ENCODE assay signal across 7 cellular contexts in genomic region chr1:21438913-21439312, GRCh38. TPM values are rescaled to one million over a fixed set of nuclear protein-coding genes. Genes with fewer than 3 reads are reported as not detected.
DNase-seq lines count a peak whose midpoint lies in the region; ATAC-seq and TF ChIP-seq lines count a peak whose summit lies in the region.
"Not testable (repeated sequence)": the region's sequence is repeated elsewhere in the genome, so short reads cannot be mapped to it uniquely, and the experiment has no call there.

No MANE protein-coding gene starts in this region.

- not testable (repeated sequence) for H3K4me1 ChIP-seq in CD8-positive, alpha-beta memory T cell (ENCODE audit: insufficient read depth, low read length)
- H3K4me1 ChIP-seq in KMS-11 (ENCODE audit: low read depth, poor library complexity, severe bottlenecking) = peaks cover 16% of the 10 kb centered on the region

- CTCF ChIA-PET in CD8-positive, alpha-beta memory T cell (lab: Charles Lee) = not testable (repeated sequence)

- H2AFZ ChIP-seq in KMS-11 (ENCODE audit: low read depth) = peak overlapping the region; percentile 86; the same call in 1 of the 2 replicates

- not testable (repeated sequence) for H3K9me3 Mint-ChIP-seq in CD8-positive, alpha-beta memory T cell; T-helper 2 cell treated with Interferon-gamma antibody and Interleukin-4, amounts not matched to agents 5 μg/mL and 100 μg/mL, for 36 hours; activated T-cell treated with anti-CD3 and anti-CD28 coated beads, Interleukin-2, amount 50 U/mL, for 24 hours; activated naive CD8-positive, alpha-beta T cell treated with anti-CD3 and anti-CD28 coated beads, Interleukin-2, amount 10 ng/mL, durations not matched to agents 7 days and 5 days; immature natural killer cell; neural crest cell

- not testable (repeated sequence) for H4K20me1 ChIP-seq in KMS-11 (ENCODE audit: insufficient read depth)

- not testable (repeated sequence) for H3K79me2 ChIP-seq in KMS-11 (ENCODE audit: insufficient read depth, low read depth)

- H3K4me3 Mint-ChIP-seq in CD8-positive, alpha-beta memory T cell = peak overlapping the region; percentile 49 to 95 (median 92)
- peak overlapping the region; percentile 90 for H3K4me3 Mint-ChIP-seq in T-helper 2 cell treated with Interferon-gamma antibody and Interleukin-4, amounts not matched to agents 5 μg/mL and 100 μg/mL, for 36 hours
- peak overlapping the region; percentile 87 for H3K4me3 Mint-ChIP-seq in activated T-cell treated with anti-CD3 and anti-CD28 coated beads, Interleukin-2, amount 50 U/mL, for 24 hours
- peak overlapping the region; percentile 48 for H3K4me3 Mint-ChIP-seq in activated naive CD8-positive, alpha-beta T cell treated with anti-CD3 and anti-CD28 coated beads, Interleukin-2, amount 10 ng/mL, durations not matched to agents 7 days and 5 days
- peak overlapping the region; percentile 66 to 95 (median 86) for H3K4me3 Mint-ChIP-seq in immature natural killer cell
- peak overlapping the region; percentile 95 for H3K4me3 Mint-ChIP-seq in neural crest cell

- POLR2A ChIA-PET in CD8-positive, alpha-beta memory T cell (lab: Charles Lee); activated naive CD8-positive, alpha-beta T cell treated with anti-CD3 and anti-CD28 coated beads, Interleukin-2, amount 10 ng/mL, durations not matched to agents 7 days and 5 days (lab: Charles Lee): not testable (repeated sequence)

- peaks cover 13 to 23% (median 15%) of the 10 kb centered on the region in 3 donors for H3K4me1 Mint-ChIP-seq in CD8-positive, alpha-beta memory T cell
- peaks cover 14% of the 10 kb centered on the region for H3K4me1 Mint-ChIP-seq in T-helper 2 cell treated with Interferon-gamma antibody and Interleukin-4, amounts not matched to agents 5 μg/mL and 100 μg/mL, for 36 hours (ENCODE audit: low read depth)
- H3K4me1 Mint-ChIP-seq in activated T-cell treated with anti-CD3 and anti-CD28 coated beads, Interleukin-2, amount 50 U/mL, for 24 hours (ENCODE audit: low read depth) = peaks cover 21% of the 10 kb centered on the region
- H3K4me1 Mint-ChIP-seq in activated naive CD8-positive, alpha-beta T cell treated with anti-CD3 and anti-CD28 coated beads, Interleukin-2, amount 10 ng/mL, durations not matched to agents 7 days and 5 days = peaks cover 12% of the 10 kb centered on the region
- H3K4me1 Mint-ChIP-seq in immature natural killer cell = peaks cover 15% of the 10 kb centered on the region in 2 donors
- peaks cover 13% of the 10 kb centered on the region for H3K4me1 Mint-ChIP-seq in neural crest cell

- H3K36me3 ChIP-seq in CD8-positive, alpha-beta memory T cell (ENCODE audit: insufficient read depth, low read length); KMS-11 (ENCODE audit: insufficient read depth): not testable (repeated sequence)

- H3K9ac ChIP-seq in KMS-11 = not testable (repeated sequence)

- H3K4me2 ChIP-seq in KMS-11 = peak overlapping the region; percentile 69; the same call in 1 of the 2 replicates

- not testable (repeated sequence) for H3K4me3 ChIP-seq in CD8-positive, alpha-beta memory T cell (ENCODE audit: low read length); KMS-11 (IDR thresholded peaks at IDR 0.05; ENCODE audit: insufficient read depth, low read depth, low read length)

- H3K36me3 Mint-ChIP-seq in CD8-positive, alpha-beta memory T cell; T-helper 2 cell treated with Interferon-gamma antibody and Interleukin-4, amounts not matched to agents 5 μg/mL and 100 μg/mL, for 36 hours (ENCODE audit: low read depth); activated T-cell treated with anti-CD3 and anti-CD28 coated beads, Interleukin-2, amount 50 U/mL, for 24 hours (ENCODE audit: low read depth); activated naive CD8-positive, alpha-beta T cell treated with anti-CD3 and anti-CD28 coated beads, Interleukin-2, amount 10 ng/mL, durations not matched to agents 7 days and 5 days; immature natural killer cell; neural crest cell (ENCODE audit: low read depth): not testable (repeated sequence)

- not testable (repeated sequence) for DNase-seq in CD8-positive, alpha-beta memory T cell; T-helper 2 cell treated with Interferon-gamma antibody and Interleukin-4, amounts not matched to agents 5 μg/mL and 100 μg/mL, for 36 hours (ENCODE audit: low spot score); activated T-cell treated with anti-CD3 and anti-CD28 coated beads, Interleukin-2, amount 50 U/mL, for 24 hours; activated naive CD8-positive, alpha-beta T cell treated with anti-CD3 and anti-CD28 coated beads, Interleukin-2, amount 10 ng/mL, durations not matched to agents 7 days and 5 days; immature natural killer cell; neural crest cell (ENCODE audit: low read depth, low spot score)

- H3K27me3 ChIP-seq in CD8-positive, alpha-beta memory T cell (ENCODE audit: insufficient read depth, low read length, poor library complexity, severe bottlenecking); KMS-11 (ENCODE audit: insufficient read depth, low read depth): not testable (repeated sequence)

- ATAC-seq in activated naive CD8-positive, alpha-beta T cell treated with anti-CD3 and anti-CD28 coated beads, Interleukin-2, amount 10 ng/mL, durations not matched to agents 7 days and 5 days (ENCODE audit: low read depth) = not testable (repeated sequence)

- H3K27ac ChIP-seq in CD8-positive, alpha-beta memory T cell (ENCODE audit: low read depth, low read length); KMS-11: not testable (repeated sequence)

- TF ChIP-seq CTCF in KMS-11 (conservative IDR thresholded peaks at IDR 0.05; ENCODE audit: low read depth, low read length); neural crest cell (conservative IDR thresholded peaks at IDR 0.05): not testable (repeated sequence)

- peak overlapping the region in 6 of 8 donors; percentile 36 to 91 (median 58) for H3K27ac Mint-ChIP-seq in CD8-positive, alpha-beta memory T cell
- H3K27ac Mint-ChIP-seq in T-helper 2 cell treated with Interferon-gamma antibody and Interleukin-4, amounts not matched to agents 5 μg/mL and 100 μg/mL, for 36 hours; activated T-cell treated with anti-CD3 and anti-CD28 coated beads, Interleukin-2, amount 50 U/mL, for 24 hours; activated naive CD8-positive, alpha-beta T cell treated with anti-CD3 and anti-CD28 coated beads, Interleukin-2, amount 10 ng/mL, durations not matched to agents 7 days and 5 days; neural crest cell (ENCODE audit: unreplicated experiment): not testable (repeated sequence)
- peak overlapping the region in 1 of 6 donors; percentile 24 for H3K27ac Mint-ChIP-seq in immature natural killer cell

- H3K27me3 Mint-ChIP-seq in CD8-positive, alpha-beta memory T cell = peaks cover 3 to 12% of the 10 kb centered on the region in 2 donors
- H3K27me3 Mint-ChIP-seq in T-helper 2 cell treated with Interferon-gamma antibody and Interleukin-4, amounts not matched to agents 5 μg/mL and 100 μg/mL, for 36 hours (ENCODE audit: low read depth) = peaks cover 32% of the 10 kb centered on the region
- peaks cover 21% of the 10 kb centered on the region for H3K27me3 Mint-ChIP-seq in activated T-cell treated with anti-CD3 and anti-CD28 coated beads, Interleukin-2, amount 50 U/mL, for 24 hours
- peaks cover 48% of the 10 kb centered on the region for H3K27me3 Mint-ChIP-seq in activated naive CD8-positive, alpha-beta T cell treated with anti-CD3 and anti-CD28 coated beads, Interleukin-2, amount 10 ng/mL, durations not matched to agents 7 days and 5 days
- H3K27me3 Mint-ChIP-seq in immature natural killer cell (ENCODE audit: low read depth in 3 of 3) = peaks cover 5 to 10% (median 6%) of the 10 kb centered on the region in 3 donors
- not testable (repeated sequence) for H3K27me3 Mint-ChIP-seq in neural crest cell (ENCODE audit: low read depth)

- not testable (repeated sequence) for H3K9me3 ChIP-seq in CD8-positive, alpha-beta memory T cell (ENCODE audit: low read length)

RNA-seq across cellular contexts. Expression of gene NBPF3, which starts 1.0 kb away (rescaled TPM):
- total RNA-seq in CD8-positive, alpha-beta memory T cell = 1 to 10 TPM; 3.9 to 5.5 TPM
- 8.3 TPM for polyA plus RNA-seq in CD8-positive, alpha-beta memory T cell
- total RNA-seq in activated naive CD8-positive, alpha-beta T cell treated with anti-CD3 and anti-CD28 coated beads, Interleukin-2, amount 10 ng/mL, durations not matched to agents 7 days and 5 days = 10 to 100 TPM in 1 of 2 experiments, 1 to 10 TPM in 1; 8.5 to 12.3 TPM
- polyA plus RNA-seq in immature natural killer cell = 10 to 100 TPM in 1 of 3 donors, 1 to 10 TPM in 2; 3.2 to 12.7 (median 7.0) TPM
- total RNA-seq in neural crest cell = 18.5 and 19.2 TPM in 2 replicates
